In the genomic region with DNA sequence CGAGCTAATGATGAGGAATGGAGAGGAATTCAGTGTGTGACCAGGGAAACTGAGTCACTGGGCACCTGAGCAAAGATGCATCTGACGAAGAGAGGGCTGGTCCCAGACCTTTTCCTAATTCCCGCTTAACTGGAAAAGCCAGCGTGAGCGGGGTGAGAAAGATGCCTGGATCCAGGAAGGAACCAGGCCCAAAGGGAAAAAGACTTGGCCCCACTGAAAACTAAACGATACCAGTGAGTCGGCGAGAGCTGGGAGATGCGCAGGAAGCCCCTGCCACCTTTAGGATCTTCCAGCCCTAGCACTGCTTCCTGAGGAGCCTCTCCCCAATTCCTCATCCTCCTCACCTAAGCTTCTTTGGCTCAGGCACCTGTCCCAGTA, we compare ENCODE assay signal across 8 cellular contexts. TPM values are rescaled to one million over a fixed set of nuclear protein-coding genes. Genes with fewer than 3 reads are reported as not detected.
DNase-seq lines count a peak whose midpoint lies in the region; ATAC-seq and TF ChIP-seq lines count a peak whose summit lies in the region.

No MANE protein-coding gene starts in this region.

- H3K4me3 ChIP-seq in GM08714 (ENCODE audit: low read length): peak overlapping the region; percentile 27; the same call in 1 of the 2 replicates
- peak overlapping the region; percentile 87 for H3K4me3 ChIP-seq in fibroblast of villous mesenchyme (ENCODE audit: low read depth, low read length)

- DNase-seq in T-cell: no peak
- DNase-seq in fibroblast of villous mesenchyme (ENCODE audit: low read depth): no peak
- no peak for DNase-seq in progenitor cell of endocrine pancreas (ENCODE audit: low spot score, unreplicated experiment)
- no peak for DNase-seq in omental fat pad (ENCODE audit: low spot score)
- no peak for DNase-seq in Kasumi-1 (lab: John Stamatoyannopoulos, UW)

- H3K9me3 Mint-ChIP-seq in T-cell (no peaks in the 10 kb centered on the region), progenitor cell of endocrine pancreas (ENCODE audit: low read depth) (no peaks in the 10 kb centered on the region)

- CTCF ChIA-PET in T-cell (lab: Charles Lee): interaction anchor here in 1 of 2 donors (1.0 to 2.1 kb wide), 5 partner anchors 15 to 88 kb away, joined by 3 to 16 read pairs (median 5); a partner anchor contains a TSS

- POLR2A ChIA-PET in T-cell (lab: Charles Lee): interaction anchor here (0.6 to 1.4 kb wide), 4 partner anchors 26 to 312 kb away, joined by 3 to 7 read pairs (median 4); no protein-coding TSS in a partner anchor

- H3K36me3 Mint-ChIP-seq in T-cell (peaks cover 18% of the 10 kb centered on the region), progenitor cell of endocrine pancreas (ENCODE audit: insufficient read depth) (no peaks in the 10 kb centered on the region)

- H3K27me3 Mint-ChIP-seq in T-cell (no peaks in the 10 kb centered on the region), progenitor cell of endocrine pancreas (peaks cover 14% of the 10 kb centered on the region)

- TF ChIP-seq CTCF in fibroblast of villous mesenchyme (IDR thresholded peaks at IDR 0.05; ENCODE audit: insufficient read depth, low read depth, low read length) (no peak), progenitor cell of endocrine pancreas (IDR thresholded peaks at IDR 0.05; ENCODE audit: unreplicated experiment) (no peak), omental fat pad (IDR thresholded peaks at IDR 0.05) (no peak)

- H3K27ac Mint-ChIP-seq in T-cell (peak overlapping the region; percentile 94 to 97), progenitor cell of endocrine pancreas (no peak overlapping the region)

- H3K4me3 Mint-ChIP-seq in T-cell: peak overlapping the region; percentile 86 to 93 (median 91)
- peak overlapping the region; percentile 94 for H3K4me3 Mint-ChIP-seq in progenitor cell of endocrine pancreas (ENCODE audit: low read depth)

- peaks cover 30 to 50% (median 46%) of the 10 kb centered on the region in 3 donors for H3K4me1 Mint-ChIP-seq in T-cell
- peaks cover 2% of the 10 kb centered on the region for H3K4me1 Mint-ChIP-seq in progenitor cell of endocrine pancreas (ENCODE audit: low read depth)

- ATAC-seq in T-cell (replicated peaks in 1 of 4): no peak
- no peak for ATAC-seq in omental fat pad (ENCODE audit: low FRiP score)
- no peak for ATAC-seq in HG02763 (IDR thresholded peaks at IDR 0.05; ENCODE audit: unreplicated experiment)
- no peak for ATAC-seq in HG03196 (IDR thresholded peaks at IDR 0.05; ENCODE audit: unreplicated experiment)

RNA-seq across cellular contexts. Expression of a gene that starts 0.5 kb away (rescaled TPM):
- total RNA-seq in T-cell: 100 to 1,000 TPM in 3 of 5 donors, 10 to 100 TPM in 2; 68.5 to 103 (median 101) TPM
- 24.2 and 25.8 TPM in 2 replicates for total RNA-seq in fibroblast of villous mesenchyme
- 27.7 and 30.7 TPM in 2 replicates for total RNA-seq in progenitor cell of endocrine pancreas
- total RNA-seq in omental fat pad: 10 to 100 TPM; 11.2 to 19.7 (median 15.5) TPM

RNA-seq across cellular contexts. Expression of a gene that starts 14.9 kb away (rescaled TPM):
- total RNA-seq in T-cell: 10 to 100 TPM; 15.3 to 30.7 (median 26.0) TPM
- total RNA-seq in fibroblast of villous mesenchyme: 4.7 and 8.4 TPM in 2 replicates
- total RNA-seq in progenitor cell of endocrine pancreas: 5.2 and 6.7 TPM in 2 replicates
- 1 to 10 TPM; 1.0 to 4.3 (median 2.9) TPM for total RNA-seq in omental fat pad

RNA-seq across cellular contexts. Expression of a gene that starts 15.1 kb away (rescaled TPM):
- 10 to 100 TPM; 68.5 to 78.5 (median 73.8) TPM for total RNA-seq in T-cell
- 49.0 and 53.5 TPM in 2 replicates for total RNA-seq in fibroblast of villous mesenchyme
- 101 and 103 TPM in 2 replicates for total RNA-seq in progenitor cell of endocrine pancreas
- 10 to 100 TPM; 31.5 to 50.6 (median 38.5) TPM for total RNA-seq in omental fat pad

RNA-seq across cellular contexts. Expression of a gene that starts 30.3 kb away (rescaled TPM):
- 10 to 100 TPM in 3 of 5 donors, 1 to 10 TPM in 2; 1.2 to 25.6 (median 20.5) TPM for total RNA-seq in T-cell
- total RNA-seq in fibroblast of villous mesenchyme: 5.6 and 7.7 TPM in 2 replicates
- 6.2 and 6.4 TPM in 2 replicates for total RNA-seq in progenitor cell of endocrine pancreas
- 10 to 100 TPM in 1 of 4 donors, 1 to 10 TPM in 3; 2.6 to 36.1 (median 9.1) TPM for total RNA-seq in omental fat pad

RNA-seq across cellular contexts. Expression of a gene that starts 32.9 kb away (rescaled TPM):
- total RNA-seq in T-cell (100 to 1,000 TPM; 190 to 271 (median 211) TPM), fibroblast of villous mesenchyme (22.9 and 26.8 TPM in 2 replicates), progenitor cell of endocrine pancreas (63.5 and 74.3 TPM in 2 replicates), omental fat pad (10 to 100 TPM; 35.5 to 93.2 (median 47.9) TPM)
